In the genomic region with DNA sequence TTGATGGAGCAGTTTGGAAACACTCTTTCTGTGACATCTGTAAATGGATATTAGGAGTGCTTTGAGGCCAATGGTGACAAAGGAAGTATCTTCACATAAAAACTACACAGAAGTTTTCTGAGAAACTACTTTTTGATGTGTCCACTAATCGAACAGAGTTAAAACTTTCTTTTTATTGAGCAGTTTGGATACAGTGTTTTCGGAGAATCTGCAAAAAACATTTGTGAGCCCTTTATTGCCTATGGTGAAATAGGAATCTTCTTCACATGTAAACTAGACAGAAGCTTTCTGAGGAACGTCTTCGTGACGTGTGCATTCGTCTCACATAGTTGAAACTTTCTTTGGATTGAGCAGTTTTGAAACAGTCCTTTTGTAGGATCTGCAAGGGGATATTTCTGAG, we compare ENCODE assay signal across 8 cellular contexts.
DNase-seq lines count a peak whose midpoint lies in the region; FAIRE-seq and TF ChIP-seq lines count a peak whose summit lies in the region.
"Not testable (repeated sequence)": the region's sequence is repeated elsewhere in the genome, so short reads cannot be mapped to it uniquely, and the experiment has no call there.

No MANE protein-coding gene starts in this region.

- H3K36me3 ChIP-seq in bronchial epithelial cell (ENCODE audit: control insufficient read depth, insufficient read depth, low read length); small intestine (ENCODE audit: control insufficient read depth in 2 of 2, insufficient read depth in 2 of 2, low read length in 2 of 2): not testable (repeated sequence)

- not testable (repeated sequence) for TF ChIP-seq CTCF in bronchial epithelial cell (IDR thresholded peaks at IDR 0.05; ENCODE audit: insufficient read depth, low read length, severe bottlenecking)

- WGBS in small intestine, 3 donors = 54 to 69% (median 59%) methylated on average over 6 of the region's 6 CpGs

- H3K4me1 ChIP-seq in small intestine (ENCODE audit: control insufficient read depth in 2 of 2, insufficient read depth in 1 of 2, low read depth in 1 of 2, low read length in 1 of 2) = not testable (repeated sequence)

- not testable (repeated sequence) for H3K27me3 ChIP-seq in bronchial epithelial cell (ENCODE audit: control insufficient read depth, insufficient read depth, low read length); small intestine (ENCODE audit: control insufficient read depth in 2 of 2, insufficient read depth in 2 of 2, low read length in 2 of 2)

- not testable (repeated sequence) for H3K9me3 ChIP-seq in small intestine (ENCODE audit: control insufficient read depth, low read depth)

- FAIRE-seq in bronchial epithelial cell (lab: Jason Lieb, UNC); small intestine (lab: Jason Lieb, UNC): not testable (repeated sequence)

- not testable (repeated sequence) for H3K4me3 ChIP-seq in bronchial epithelial cell (ENCODE audit: low read depth, low read length); small intestine (ENCODE audit: low read depth in 1 of 2, low read length in 2 of 2)

- DNase-seq in A172 (ENCODE audit: low spot score) (peak; percentile 4), H4 (ENCODE audit: low spot score) (peak; percentile 3), LoVo (ENCODE audit: low spot score) (peak; percentile 2), RPMI7951 (ENCODE audit: low read depth) (peak; percentile 2), bronchial epithelial cell (ENCODE audit: low read depth) (peak; percentile 4), fibroblast of peridontal ligament (ENCODE audit: extremely low read depth) (peak; percentile 19), kidney tubule cell (ENCODE audit: low spot score) (peak; percentile 54), small intestine (peak; percentile 12)

- not testable (repeated sequence) for H3K27ac ChIP-seq in small intestine (ENCODE audit: low read depth in 1 of 2, low read length in 1 of 2)

Comparison
In these comparisons a context has a peak if more than half of its experiments do, and no peak if none do; other contexts are left out.
1. DNase-seq: peak in every context shown above with its lines; median percentile 54 in kidney tubule cell; 19 in fibroblast of peridontal ligament; 12 in small intestine; 4 in A172; 4 in bronchial epithelial cell; 3 in H4; 2 in LoVo; 2 in RPMI7951.